Comparison of ENCODE assay signal across 17 cellular contexts in the genomic region with DNA sequence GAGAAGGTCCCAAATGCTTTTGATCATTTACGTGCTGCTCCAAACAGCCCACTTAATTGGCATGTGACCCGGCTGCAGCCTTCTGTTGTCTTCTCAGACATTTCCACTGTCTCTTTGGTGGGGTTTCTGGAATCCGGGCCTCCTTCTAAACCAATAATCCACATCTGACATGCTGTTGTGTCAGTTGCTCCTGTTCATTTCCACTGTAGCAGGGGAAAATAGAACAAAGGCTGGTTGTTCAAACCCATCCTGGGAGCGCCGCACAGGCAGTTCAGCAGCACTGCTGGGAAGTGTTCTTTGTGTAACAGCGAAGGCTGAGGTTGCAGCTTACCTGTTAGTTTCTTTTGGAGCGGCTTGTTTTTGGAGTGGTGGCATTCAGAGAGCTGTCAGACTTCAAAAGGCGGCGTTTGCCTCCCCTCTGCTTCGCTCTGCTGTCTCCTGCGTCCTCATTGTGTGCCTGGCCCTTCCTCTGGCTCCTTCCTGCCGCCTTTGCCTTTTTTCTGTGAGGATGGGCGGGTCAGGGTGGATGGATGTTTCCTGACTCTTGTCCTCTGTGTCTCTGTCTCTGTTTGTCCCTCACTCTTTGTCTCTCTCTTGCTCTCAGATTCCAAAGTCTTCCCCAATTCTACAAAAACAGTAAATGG.
A peak's percentile ranks its signal among the peaks of the same experiment; 100 is the strongest.
DNase-seq lines count a peak whose midpoint lies in the region; TF ChIP-seq lines count a peak whose summit lies in the region.
"Had no signal": no experiment of that assay in that cellular context is flagged by ENCODE, and none has a peak within 500 bp of the region (broad histone marks: within the 10 kb centered on the region; RNA-seq: fewer than 3 reads in every experiment).

No MANE protein-coding gene starts in this region.

- peak overlapping the region; percentile 28 for H2BK12ac ChIP-seq in trophoblast cell (ENCODE audit: low read length)

- DNase-seq in NCI-H1105 (lab: John Stamatoyannopoulos, UW) (peak; percentile 20), NCI-H1105 treated with DMSO at 0.1 percent for 48 hours (lab: John Stamatoyannopoulos, UW) (no peak), NCI-H82 (lab: John Stamatoyannopoulos, UW) (peak; percentile 42), head of caudate nucleus (peak in 28 of 42 donors; percentile 6 to 71 (median 31)), trophoblast cell (no peak), uterus (no peak), AG08396 (ENCODE audit: low spot score) (no peak)
- no peak for DNase-seq in activated naive CD4-positive, alpha-beta T cell treated with anti-CD3 and anti-CD28 coated beads, Interleukin-2, amount 50 U/mL, for 16 hours
- DNase-seq: activated CD4-positive, alpha-beta T cell treated with anti-CD3 and anti-CD28 coated beads for 48 hours; activated naive CD8-positive, alpha-beta T cell treated with anti-CD3 and anti-CD28 coated beads, Interleukin-2, amount 10 ng/mL, durations not matched to agents 7 days and 5 days; activated T-cell treated with anti-CD3 and anti-CD28 coated beads, Interleukin-2, amount 50 U/mL, for 1 hour; CD8-positive, alpha-beta T cell; foreskin keratinocyte; KBM-7; T-helper 2 cell had no signal

- H3K79me1 ChIP-seq in trophoblast cell (ENCODE audit: low read length), result no peaks in the 10 kb centered on the region

- no CpG with 5 or more reads among the region's 13 CpGs for WGBS in trophoblast cell (ENCODE audit: extremely low coverage, insufficient coverage, insufficient read length)

- H3K79me2 ChIP-seq in trophoblast cell (ENCODE audit: control insufficient read depth, insufficient read depth, low read length, poor library complexity), result no peaks in the 10 kb centered on the region

- no peak overlapping the region for H2AK5ac ChIP-seq in trophoblast cell (ENCODE audit: low read length)

- H3K27ac ChIP-seq in trophoblast cell (ENCODE audit: low read depth, low read length), result no peak overlapping the region
- H3K27ac ChIP-seq in uterus, result no peak overlapping the region
- H3K27ac ChIP-seq: A549, foreskin keratinocyte had no signal

- no peak overlapping the region for H3K4ac ChIP-seq in trophoblast cell (ENCODE audit: low read depth, low read length)

- no peak for TF ChIP-seq CTCF in uterus (IDR thresholded peaks at IDR 0.05)

- H4K12ac ChIP-seq in trophoblast cell (ENCODE audit: low read depth, low read length), result no peak overlapping the region

- peak overlapping the region; percentile 10 for H2AFZ ChIP-seq in trophoblast cell (ENCODE audit: insufficient read depth, low read length, poor library complexity)

- no peak overlapping the region for H3K14ac ChIP-seq in trophoblast cell (ENCODE audit: low read length)

- intact Hi-C loops in head of caudate nucleus (cut with DNase I) (no loop called here), uterus (cut with DNase I; ENCODE audit: low total_unique reads) (no loop called here)

- H2BK120ac ChIP-seq in trophoblast cell (ENCODE audit: insufficient read depth, low read length, poor library complexity), result no peak overlapping the region

- TF ChIP-seq POLR2A in uterus (IDR thresholded peaks at IDR 0.05), result no peak

- H3K4me2 ChIP-seq in trophoblast cell (ENCODE audit: low read length), result no peak overlapping the region
- H3K4me2 ChIP-seq: A549 had no signal

- H3K9ac ChIP-seq in trophoblast cell (ENCODE audit: low read length), result no peak overlapping the region

- no peak overlapping the region for H4K8ac ChIP-seq in trophoblast cell (ENCODE audit: low read depth, low read length)

- H3K23ac ChIP-seq in trophoblast cell (ENCODE audit: low read length), result no peak overlapping the region

- H3K4me3 ChIP-seq in trophoblast cell (ENCODE audit: low read depth, low read length) (no peak overlapping the region), uterus (no peak overlapping the region)
- H3K4me3 ChIP-seq: A549, HAP-1 had no signal

- H4K91ac ChIP-seq in trophoblast cell (ENCODE audit: low read depth, low read length), result no peak overlapping the region

- no peak overlapping the region for H2BK5ac ChIP-seq in trophoblast cell (ENCODE audit: low read depth, low read length, poor library complexity)

- H3K4me1 ChIP-seq in trophoblast cell (ENCODE audit: control insufficient read depth in 1 of 2, insufficient read depth in 2 of 2, low read length in 2 of 2) (peaks cover 0 to 2% of the 10 kb centered on the region in 2 experiments), uterus (no peaks in the 10 kb centered on the region)
- H3K4me1 ChIP-seq: A549, foreskin keratinocyte had no signal

- H3K18ac ChIP-seq in trophoblast cell (ENCODE audit: low read length), result no peak overlapping the region

- H3K36me3 ChIP-seq in trophoblast cell (ENCODE audit: control insufficient read depth in 1 of 2, insufficient read depth in 2 of 2, low read length in 2 of 2) (no peaks in the 10 kb centered on the region), uterus (no peaks in the 10 kb centered on the region)
- H3K36me3 ChIP-seq: HAP-1 had no signal

- H3K27me3 ChIP-seq in trophoblast cell (ENCODE audit: insufficient read depth, low read length), result no peaks in the 10 kb centered on the region
- no peaks in the 10 kb centered on the region for H3K27me3 ChIP-seq in uterus
- H3K27me3 ChIP-seq: foreskin keratinocyte had no signal

- H3K9me3 ChIP-seq in trophoblast cell (ENCODE audit: insufficient read depth, low read depth, low read length), result no peaks in the 10 kb centered on the region
- no peaks in the 10 kb centered on the region for H3K9me3 ChIP-seq in uterus
- H3K9me3 ChIP-seq: A549, HAP-1 had no signal

Comparison
In these comparisons a context has a peak if more than half of its experiments do, and no peak if none do; other contexts are left out.
1. DNase-seq: peak in NCI-H1105 (single experiment), NCI-H82 (single experiment) and head of caudate nucleus (28 of 42); none in NCI-H1105 treated with DMSO at 0.1 percent for 48 hours (single experiment), trophoblast cell (0 of 2), uterus (0 of 2), activated naive CD4-positive, alpha-beta T cell treated with anti-CD3 and anti-CD28 coated beads, Interleukin-2, amount 50 U/mL, for 16 hours (single experiment) and AG08396 (single experiment).